Comparison of ENCODE assay signal across 19 cellular contexts in genomic region chr2:11430729-11431128, GRCh38. TPM values are rescaled to one million over a fixed set of nuclear protein-coding genes. Genes with fewer than 3 reads are reported as not detected.
DNase-seq lines count a peak whose midpoint lies in the region; ATAC-seq and TF ChIP-seq lines count a peak whose summit lies in the region.
"Had no signal": no experiment of that assay in that cellular context is flagged by ENCODE, and none has a peak within 500 bp of the region (broad histone marks: within the 10 kb centered on the region; RNA-seq: fewer than 3 reads in every experiment).

No MANE protein-coding gene starts in this region.

- TF ChIP-seq EP300 in transverse colon (IDR thresholded peaks at IDR 0.05; ENCODE audit: low read depth), result no peak

- no peak overlapping the region for H3K9ac ChIP-seq in endodermal cell (ENCODE audit: extremely low read depth, low read length, poor library complexity, severe bottlenecking)

- H3K4me3 ChIP-seq in endodermal cell (ENCODE audit: low read length), result no peak overlapping the region
- no peak overlapping the region for H3K4me3 ChIP-seq in transverse colon
- H3K4me3 ChIP-seq: GM23338, SJCRH30 had no signal

- H3K27me3 ChIP-seq in endodermal cell (ENCODE audit: control insufficient read depth, insufficient read depth, low read length, poor library complexity, severe bottlenecking) (no peaks in the 10 kb centered on the region), transverse colon (no peaks in the 10 kb centered on the region)
- H3K27me3 ChIP-seq: BE2C, SJCRH30 had no signal

- no peak overlapping the region for H3K4me3 Mint-ChIP-seq in endodermal cell
- H3K4me3 Mint-ChIP-seq: CD4-positive, alpha-beta T cell; GM23338 had no signal

- peaks cover 20% of the 10 kb centered on the region for H3K36me3 Mint-ChIP-seq in endodermal cell (ENCODE audit: low read depth)

- no peak for ATAC-seq in stimulated activated naive CD8-positive, alpha-beta T cell treated with anti-CD3 and anti-CD28 coated beads, Interleukin-15, Interleukin-2, amounts not matched to agents 100 U/mL and 50 U/mL, for 24 hours
- ATAC-seq: GM23338, HCT116 had no signal

- H3K4me1 Mint-ChIP-seq in endodermal cell, result peaks cover 8% of the 10 kb centered on the region
- H3K4me1 Mint-ChIP-seq: GM23338 had no signal

- H3K9me3 ChIP-seq in endodermal cell (ENCODE audit: control insufficient read depth, low read length) (peaks cover 20% of the 10 kb centered on the region), transverse colon (no peaks in the 10 kb centered on the region)
- H3K9me3 ChIP-seq: BE2C, SJCRH30 had no signal

- H3K27ac Mint-ChIP-seq in endodermal cell, result peak overlapping the region; percentile 7
- H3K27ac Mint-ChIP-seq: CD4-positive, alpha-beta T cell; GM23338 had no signal

- H3K27ac ChIP-seq in endodermal cell (ENCODE audit: low read depth, low read length) (no peak overlapping the region), transverse colon (no peak overlapping the region)
- H3K27ac ChIP-seq: 22Rv1, SJCRH30 had no signal

- no peak for TF ChIP-seq POLR2A in transverse colon (IDR thresholded peaks at IDR 0.05)

- peaks cover 20% of the 10 kb centered on the region for H3K9me3 Mint-ChIP-seq in endodermal cell
- H3K9me3 Mint-ChIP-seq: CD4-positive, alpha-beta T cell; GM23338 had no signal

- intact Hi-C loops in transverse colon (cut with DNase I; ENCODE audit: low total_unique reads), result no loop called here

- in situ Hi-C loops in transverse colon (cut with MboI; ENCODE audit: low pct_ligation_motif_present in 1 of 4, low pct_unique_long_range_greater_than_20kb in 1 of 4, low sequenced_read_pairs in 3 of 4), result loop anchor here in 3 of 4 donors (25.0 kb wide), 2 partner anchors 293 to 593 kb away; a partner anchor contains a TSS

- TF ChIP-seq CTCF in endodermal cell (conservative IDR thresholded peaks at IDR 0.05), result no peak
- TF ChIP-seq CTCF in transverse colon (IDR thresholded peaks at IDR 0.05), result no peak

- peaks cover 6% of the 10 kb centered on the region for H3K36me3 ChIP-seq in endodermal cell (ENCODE audit: control insufficient read depth, insufficient read depth, low read length)
- no peaks in the 10 kb centered on the region for H3K36me3 ChIP-seq in transverse colon
- H3K36me3 ChIP-seq: SJCRH30 had no signal

- H3K27me3 Mint-ChIP-seq in endodermal cell (ENCODE audit: insufficient read depth), result peaks cover 68% of the 10 kb centered on the region
- H3K27me3 Mint-ChIP-seq: CD4-positive, alpha-beta T cell had no signal

- peak; percentile 64 for DNase-seq in NCI-H2107 treated with DMSO at 0.1 percent for 48 hours (lab: John Stamatoyannopoulos, UW; ENCODE audit: unreplicated experiment)
- DNase-seq in NCI-H2107 (lab: John Stamatoyannopoulos, UW), result no peak
- peak; percentile 62 for DNase-seq in endodermal cell
- DNase-seq in kidney tubule cell (ENCODE audit: low spot score), result peak; percentile 59
- peak; percentile 13 for DNase-seq in transverse colon
- DNase-seq in stimulated activated naive CD8-positive, alpha-beta T cell treated with anti-CD3 and anti-CD28 coated beads, Interleukin-15, Interleukin-2, amounts not matched to agents 100 U/mL and 50 U/mL, for 24 hours, result no peak
- no peak for DNase-seq in NCI-H82 (lab: John Stamatoyannopoulos, UW)
- DNase-seq in NCI-H526 treated with DMSO at 0.1 percent for 48 hours (lab: John Stamatoyannopoulos, UW), result no peak
- DNase-seq: BE2C; Calu3; CD4-positive, alpha-beta T cell; DMS53; NCI-H1436; NCI-H2029 treated with DMSO at 0.1 percent for 48 hours; NCI-H524; SJCRH30 had no signal

- H3K4me1 ChIP-seq in endodermal cell (ENCODE audit: control insufficient read depth, insufficient read depth, low read length), result peaks cover 4% of the 10 kb centered on the region
- H3K4me1 ChIP-seq in transverse colon, result no peaks in the 10 kb centered on the region
- H3K4me1 ChIP-seq: BE2C, SJCRH30 had no signal

- 96% methylated on average over 5 of the region's 5 CpGs; no CpG with 5 or more reads in 1 of the 2 experiments for WGBS in endodermal cell (ENCODE audit: insufficient coverage in 1 of 2, insufficient read length in 1 of 2), 2 experiments
- WGBS in transverse colon (ENCODE audit: low coverage in 1 of 2), 2 donors, result 73% methylated on average over 5 of the region's 5 CpGs; no CpG with 5 or more reads in 1 of the 2 donors

RNA-seq across cellular contexts. Expression of gene E2F6, which starts 35.2 kb away (rescaled TPM):
- total RNA-seq in endodermal cell, result 10 to 100 TPM; 24.9 to 30.3 TPM
- 32.9 TPM for polyA plus RNA-seq in endodermal cell (2013, experiment 1 of 2)
- 32.6 TPM for polyA plus RNA-seq in endodermal cell (2013, experiment 2 of 2)
- 10 to 100 TPM in 1 of 4 donors, 1 to 10 TPM in 3; 6.0 to 19.8 (median 6.9) TPM for total RNA-seq in transverse colon

Comparison
In these comparisons a context has a peak if more than half of its experiments do, and no peak if none do; other contexts are left out.
1. DNase-seq: peak in NCI-H2107 treated with DMSO at 0.1 percent for 48 hours (single experiment), endodermal cell (single experiment), kidney tubule cell (single experiment) and transverse colon (single experiment); none in NCI-H2107 (single experiment), stimulated activated naive CD8-positive, alpha-beta T cell treated with anti-CD3 and anti-CD28 coated beads, Interleukin-15, Interleukin-2, amounts not matched to agents 100 U/mL and 50 U/mL, for 24 hours (single experiment), NCI-H82 (single experiment) and NCI-H526 treated with DMSO at 0.1 percent for 48 hours (single experiment).